Comparison of ENCODE assay signal across 1 cellular context in the genomic region with DNA sequence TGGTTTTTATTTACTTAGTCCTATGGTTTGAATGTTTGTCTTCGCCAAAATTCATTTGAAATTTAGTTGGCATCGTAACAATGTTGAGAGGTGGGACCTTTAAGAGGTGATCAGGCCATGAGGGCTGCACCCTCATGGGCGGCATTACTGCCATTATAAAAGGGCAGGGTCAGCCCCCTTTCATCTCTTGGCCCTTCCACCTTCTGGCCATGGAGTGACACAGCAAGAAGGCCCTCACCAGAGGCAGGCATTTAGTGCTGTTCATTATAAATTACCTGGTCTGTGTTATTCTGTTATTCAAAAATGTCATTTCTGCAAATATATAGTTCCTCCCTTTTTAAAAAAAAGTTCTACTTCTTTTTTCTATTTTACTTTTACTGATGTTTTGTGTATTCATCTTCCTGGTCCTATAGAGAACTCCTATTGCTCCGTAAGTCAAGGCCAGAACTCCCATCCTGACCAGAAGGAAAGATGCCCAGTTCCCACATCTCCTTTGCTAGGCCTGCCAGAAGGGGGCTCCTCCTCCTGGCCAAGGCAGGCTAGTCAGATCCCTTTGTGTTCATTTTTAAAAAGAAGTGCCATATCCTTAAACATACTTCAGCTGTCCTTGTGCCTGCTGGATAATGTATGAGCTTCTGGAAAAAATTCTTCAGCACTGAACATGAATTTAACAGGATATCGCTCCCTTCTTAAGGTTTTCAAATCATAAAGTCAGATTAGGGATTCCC.
TF ChIP-seq lines count a peak whose summit lies in the region.

No MANE protein-coding gene starts in this region.

TF ChIP-seq in SK-N-SH treated with all-trans-retinoic acid at 6 μM for 48 hours, 23 proteins besides CTCF, POLR2A, EP300 and RAD21 (continued from another document):
- TF ChIP-seq, protein P1, sequence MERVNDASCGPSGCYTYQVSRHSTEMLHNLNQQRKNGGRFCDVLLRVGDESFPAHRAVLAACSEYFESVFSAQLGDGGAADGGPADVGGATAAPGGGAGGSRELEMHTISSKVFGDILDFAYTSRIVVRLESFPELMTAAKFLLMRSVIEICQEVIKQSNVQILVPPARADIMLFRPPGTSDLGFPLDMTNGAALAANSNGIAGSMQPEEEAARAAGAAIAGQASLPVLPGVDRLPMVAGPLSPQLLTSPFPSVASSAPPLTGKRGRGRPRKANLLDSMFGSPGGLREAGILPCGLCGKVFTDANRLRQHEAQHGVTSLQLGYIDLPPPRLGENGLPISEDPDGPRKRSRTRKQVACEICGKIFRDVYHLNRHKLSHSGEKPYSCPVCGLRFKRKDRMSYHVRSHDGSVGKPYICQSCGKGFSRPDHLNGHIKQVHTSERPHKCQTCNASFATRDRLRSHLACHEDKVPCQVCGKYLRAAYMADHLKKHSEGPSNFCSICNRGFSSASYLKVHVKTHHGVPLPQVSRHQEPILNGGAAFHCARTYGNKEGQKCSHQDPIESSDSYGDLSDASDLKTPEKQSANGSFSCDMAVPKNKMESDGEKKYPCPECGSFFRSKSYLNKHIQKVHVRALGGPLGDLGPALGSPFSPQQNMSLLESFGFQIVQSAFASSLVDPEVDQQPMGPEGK (CRISPR knock-in tag; IDR thresholded peaks at IDR 0.05; ENCODE audit: borderline replicate concordance), result no peak
- TF ChIP-seq CREB5 (CRISPR knock-in tag; IDR thresholded peaks at IDR 0.05; ENCODE audit: low read depth), result no peak
- no peak for TF ChIP-seq BACH2 (CRISPR knock-in tag; IDR thresholded peaks at IDR 0.05; ENCODE audit: borderline replicate concordance)
- no peak for TF ChIP-seq OSR1 (CRISPR knock-in tag; IDR thresholded peaks at IDR 0.05)
- no peak for TF ChIP-seq RARB (CRISPR knock-in tag; IDR thresholded peaks at IDR 0.05)
